ENCODE assay signal across 19 cellular contexts in the genomic region with DNA sequence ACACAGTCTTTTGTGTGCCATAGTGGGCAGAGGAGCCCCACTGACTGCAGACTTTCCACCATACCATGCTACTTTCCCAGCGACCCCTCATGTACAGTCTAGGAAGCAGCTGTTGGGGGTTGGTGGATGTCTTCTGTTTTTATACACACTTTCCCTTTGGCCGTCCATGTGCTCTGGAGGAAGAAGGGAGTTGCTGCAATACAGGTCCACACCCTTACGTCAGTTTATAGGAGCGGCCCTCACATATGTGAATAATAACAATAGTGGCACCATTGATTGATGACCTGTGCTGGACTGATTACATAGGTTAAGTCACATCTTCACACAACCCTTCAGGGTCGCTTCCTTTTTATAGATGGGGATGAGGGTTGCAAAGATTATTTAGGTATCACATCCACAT.
"Had no signal": no experiment of that assay in that cellular context is flagged by ENCODE, and none has a peak within 500 bp of the region (broad histone marks: within the 10 kb centered on the region; RNA-seq: fewer than 3 reads in every experiment).

No MANE protein-coding gene starts in this region.

- H3K9ac ChIP-seq: SK-N-SH had no signal

- H3K27me3 ChIP-seq: MG63 had no signal

- ATAC-seq: Panc1, T-cell had no signal

- H3K36me3 ChIP-seq: MG63 had no signal

- H3K4me2 ChIP-seq: SK-N-SH had no signal

- DNase-seq: Karpas-422, KG1, MG63, NCI-H1092, NCI-H1436, NCI-H187, NCI-H2029 treated with DMSO at 0.1 percent for 48 hours, NCI-H2171 treated with DMSO at 0.1 percent for 48 hours, NCI-H345, NCI-H446 treated with DMSO at 0.1 percent for 48 hours, NCI-H510A treated with DMSO at 0.1 percent for 48 hours, NCI-H526, NCI-H774, SHP77, SK-N-SH, SW 1271, T-cell had no signal

- H3K9me3 ChIP-seq: SK-N-SH had no signal

- H3K4me3 ChIP-seq: MG63 had no signal

- H3K27ac ChIP-seq: RWPE1 had no signal
